8 cellular contexts compared by ENCODE assay signal in genomic region chr1:229627003-229627402, GRCh38. TPM values are rescaled to one million over a fixed set of nuclear protein-coding genes. Genes with fewer than 3 reads are reported as not detected.
DNase-seq lines count a peak whose midpoint lies in the region; ATAC-seq, FAIRE-seq and TF ChIP-seq lines count a peak whose summit lies in the region.

No MANE protein-coding gene starts in this region.

- H3K9me3 ChIP-seq in ES-I3 (ENCODE audit: control insufficient read depth, insufficient read depth, low read length) (no peaks in the 10 kb centered on the region), OCI-LY3 (ENCODE audit: insufficient read depth, low read length) (no peaks in the 10 kb centered on the region), endodermal cell (ENCODE audit: control insufficient read depth, low read length) (no peaks in the 10 kb centered on the region), pancreas (no peaks in the 10 kb centered on the region)

- TF ChIP-seq CTCF in OCI-LY3 (IDR thresholded peaks at IDR 0.05; ENCODE audit: low read depth, low read length) = no peak
- no peak for TF ChIP-seq CTCF in endodermal cell (conservative IDR thresholded peaks at IDR 0.05)
- no peak for TF ChIP-seq CTCF in pancreas (IDR thresholded peaks at IDR 0.05)

- H3K36me3 Mint-ChIP-seq in endodermal cell (ENCODE audit: low read depth) = peaks cover 13% of the 10 kb centered on the region

- H3K4me1 ChIP-seq in ES-I3 (ENCODE audit: insufficient read depth, low read length) = peaks cover 13% of the 10 kb centered on the region; the same call in 1 of the 2 replicates
- peaks cover 24% of the 10 kb centered on the region for H3K4me1 ChIP-seq in OCI-LY3 (ENCODE audit: low read length)
- H3K4me1 ChIP-seq in endodermal cell (ENCODE audit: control insufficient read depth, insufficient read depth, low read length) = peaks cover 7% of the 10 kb centered on the region
- H3K4me1 ChIP-seq in pancreas = peaks cover 0 to 21% (median 19%) of the 10 kb centered on the region in 3 donors

- DNase-seq in endodermal cell (no peak), pancreas (no peak), inferior parietal cortex (ENCODE audit: extremely low spot score) (no peak), NCI-H1092 (lab: John Stamatoyannopoulos, UW) (no peak)
- DNase-seq in central memory CD4-positive, alpha-beta T cell = no peak

- no peak for FAIRE-seq in pancreas (lab: Jason Lieb, UNC)

- no peaks in the 10 kb centered on the region for H3K9me3 Mint-ChIP-seq in endodermal cell

- peaks cover 94% of the 10 kb centered on the region for H3K79me2 ChIP-seq in OCI-LY3 (ENCODE audit: low read length)

- H4K20me1 ChIP-seq in OCI-LY3 (ENCODE audit: insufficient read depth, low read length) = peaks cover 23% of the 10 kb centered on the region

- WGBS in endodermal cell (ENCODE audit: insufficient coverage in 1 of 2, insufficient read length in 1 of 2), 2 experiments = 5 to 23% methylated on average over 4 of the region's 4 CpGs
- WGBS in pancreas, 2 donors = 2 to 3% methylated on average over 4 of the region's 4 CpGs

- H3K27me3 ChIP-seq in OCI-LY3 (ENCODE audit: low read depth, low read length) (no peaks in the 10 kb centered on the region), endodermal cell (ENCODE audit: control insufficient read depth, insufficient read depth, low read length, poor library complexity, severe bottlenecking) (no peaks in the 10 kb centered on the region), pancreas (no peaks in the 10 kb centered on the region)

- ATAC-seq in pancreas (no peak), HG03432 (IDR thresholded peaks at IDR 0.05; ENCODE audit: unreplicated experiment) (no peak)

- H3K27ac Mint-ChIP-seq in endodermal cell = no peak overlapping the region

- peak overlapping the region; percentile 98 for H3K9ac ChIP-seq in ES-I3 (ENCODE audit: low read depth, low read length)
- peak overlapping the region; percentile 90 for H3K9ac ChIP-seq in OCI-LY3 (ENCODE audit: low read length)
- peak overlapping the region; percentile 52 for H3K9ac ChIP-seq in endodermal cell (ENCODE audit: extremely low read depth, low read length, poor library complexity, severe bottlenecking)

- H3K27me3 Mint-ChIP-seq in endodermal cell (ENCODE audit: insufficient read depth) = no peaks in the 10 kb centered on the region

- peak overlapping the region; percentile 94 for H3K4me3 Mint-ChIP-seq in endodermal cell

- peak overlapping the region; percentile 94 for H3K4me3 ChIP-seq in OCI-LY3 (ENCODE audit: low read length)
- peak overlapping the region; percentile 97 for H3K4me3 ChIP-seq in endodermal cell (ENCODE audit: low read length)
- peak overlapping the region in 3 of 4 donors; percentile 87 to 99 (median 95) for H3K4me3 ChIP-seq in pancreas

- H3K4me1 Mint-ChIP-seq in endodermal cell = peaks cover 25% of the 10 kb centered on the region

- H3K36me3 ChIP-seq in ES-I3 (ENCODE audit: insufficient read depth, low read length) (0 out of 2 replicates have a peak, but pooled peaks cover 6% of the 10 kb centered on the region), OCI-LY3 (replicated peaks; ENCODE audit: low read depth, low read length) (peaks cover 18% of the 10 kb centered on the region), endodermal cell (ENCODE audit: control insufficient read depth, insufficient read depth, low read length) (peaks cover 13% of the 10 kb centered on the region), pancreas (no peaks in the 10 kb centered on the region)

- H3K4me2 ChIP-seq in OCI-LY3 (ENCODE audit: low read length) = peak overlapping the region; percentile 84

- H3K27ac ChIP-seq in OCI-LY3 (ENCODE audit: low read length) (peak overlapping the region; percentile 53), endodermal cell (ENCODE audit: low read depth, low read length) (no peak overlapping the region), pancreas (no peak overlapping the region)

- H2AFZ ChIP-seq in OCI-LY3 (ENCODE audit: low read depth, low read length) = 0 out of 2 replicates have a peak overlapping the region, but pooled peaks have one; percentile 1

- intact Hi-C loops in pancreas (cut with DNase I) = loop anchor here in 2 of 3 donors (10.0 kb wide), 1 partner anchor 72 kb away; the partner anchor contains the start of gene ABCB10 (in 2 of the 2)

RNA-seq across cellular contexts. Expression of gene URB2, which starts 1.0 kb away (rescaled TPM):
- total RNA-seq in endodermal cell (10 to 100 TPM; 18.6 to 20.3 TPM), pancreas (1 to 10 TPM; 2.0 to 4.7 (median 3.9) TPM)
- 10.0 TPM for polyA plus RNA-seq in endodermal cell (2013, experiment 1 of 2)
- polyA plus RNA-seq in endodermal cell (2013, experiment 2 of 2) = 8.4 TPM
- polyA plus RNA-seq in pancreas = 1 to 10 TPM; 2.0 to 2.3 TPM

RNA-seq across cellular contexts. Expression of gene TAF5L, which starts 1.1 kb away (rescaled TPM):
- total RNA-seq in endodermal cell (10 to 100 TPM; 13.1 to 17.7 TPM), pancreas (1 to 10 TPM; 4.4 to 9.5 (median 7.1) TPM)
- polyA plus RNA-seq in endodermal cell (2013, experiment 1 of 2) = 17.1 TPM
- 18.4 TPM for polyA plus RNA-seq in endodermal cell (2013, experiment 2 of 2)
- polyA plus RNA-seq in pancreas = 1 to 10 TPM; 5.1 to 8.5 TPM
